ENCODE assay signal across 15 cellular contexts in genomic region chr3:105496343-105496742, GRCh38.
"Had no signal": no experiment of that assay in that cellular context is flagged by ENCODE, and none has a peak within 500 bp of the region (broad histone marks: within the 10 kb centered on the region; RNA-seq: fewer than 3 reads in every experiment).

No MANE protein-coding gene starts in this region.

- H3K27ac ChIP-seq: epithelial cell of prostate, esophagus muscularis mucosa, heart left ventricle, testis, tibial nerve, upper lobe of right lung, vagina had no signal

- H3K27me3 ChIP-seq: esophagus muscularis mucosa, heart left ventricle, testis, tibial nerve, upper lobe of right lung, vagina had no signal

- FAIRE-seq: small intestine had no signal

- H3K9me3 Mint-ChIP-seq: effector memory CD8-positive, alpha-beta T cell; natural killer cell had no signal

- H3K4me3 Mint-ChIP-seq: effector memory CD8-positive, alpha-beta T cell; natural killer cell had no signal

- H3K27ac Mint-ChIP-seq: effector memory CD8-positive, alpha-beta T cell; natural killer cell had no signal

- H3K36me3 Mint-ChIP-seq: natural killer cell had no signal

- H3K4me3 ChIP-seq: esophagus muscularis mucosa, heart left ventricle, testis, tibial nerve, upper lobe of right lung, vagina had no signal

- H3K4me1 ChIP-seq: esophagus muscularis mucosa, testis, upper lobe of right lung, vagina had no signal

- H3K36me3 ChIP-seq: esophagus muscularis mucosa, heart left ventricle, tibial nerve, upper lobe of right lung, vagina had no signal

- DNase-seq: central memory CD4-positive, alpha-beta T cell; effector memory CD8-positive, alpha-beta T cell; heart left ventricle; kidney glomerular epithelial cell; natural killer cell; right cardiac atrium; small intestine; stimulated activated CD4-positive, alpha-beta T cell treated with anti-CD3 and anti-CD28 coated beads, Interleukin-2, amount 100 ng/mL, for 48 hours; stimulated activated naive CD8-positive, alpha-beta T cell treated with anti-CD3 and anti-CD28 coated beads, Interleukin-15, Interleukin-2, amounts not matched to agents 100 U/mL and 50 U/mL, for 24 hours; testis; upper lobe of right lung had no signal

- H3K9me3 ChIP-seq: esophagus muscularis mucosa, testis, tibial nerve, upper lobe of right lung, vagina had no signal

- H3K4me1 Mint-ChIP-seq: natural killer cell had no signal

- ATAC-seq: effector memory CD8-positive, alpha-beta T cell; heart left ventricle; natural killer cell; right cardiac atrium; stimulated activated naive CD8-positive, alpha-beta T cell treated with anti-CD3 and anti-CD28 coated beads, Interleukin-15, Interleukin-2, amounts not matched to agents 100 U/mL and 50 U/mL, for 24 hours; upper lobe of right lung had no signal

- H3K27me3 Mint-ChIP-seq: effector memory CD8-positive, alpha-beta T cell had no signal
